Comparison of ENCODE assay signal across 12 cellular contexts in the genomic region with DNA sequence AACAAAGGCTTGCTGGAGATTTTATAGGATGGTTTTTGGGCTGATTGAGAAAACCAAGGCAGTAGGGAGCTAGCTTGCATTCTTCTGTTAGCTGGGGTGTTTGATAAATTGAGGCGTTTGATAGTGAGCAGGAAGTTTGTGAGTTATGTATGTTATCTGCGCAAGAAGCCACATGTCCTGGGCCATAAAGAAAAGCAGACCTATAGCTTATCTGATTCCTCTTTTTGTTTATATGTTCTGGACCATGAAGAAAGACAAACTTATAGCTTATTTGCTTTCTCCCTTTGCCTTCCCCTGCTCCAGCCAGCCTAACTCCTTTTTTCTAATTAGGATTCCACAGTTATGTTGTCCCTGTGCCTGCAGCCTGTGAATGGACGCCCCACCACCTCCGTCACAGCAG. TPM values are rescaled to one million over a fixed set of nuclear protein-coding genes. Genes with fewer than 3 reads are reported as not detected.
A peak's percentile ranks its signal among the peaks of the same experiment; 100 is the strongest.
DNase-seq lines count a peak whose midpoint lies in the region; ATAC-seq, FAIRE-seq and TF ChIP-seq lines count a peak whose summit lies in the region.
"Had no signal": no experiment of that assay in that cellular context is flagged by ENCODE, and none has a peak within 500 bp of the region (broad histone marks: within the 10 kb centered on the region; RNA-seq: fewer than 3 reads in every experiment).

No MANE protein-coding gene starts in this region.

- H3K36me3 ChIP-seq in parathyroid adenoma (ENCODE audit: control insufficient read depth, insufficient read depth, low read length): no peaks in the 10 kb centered on the region

- peaks cover 62% of the 10 kb centered on the region for H3K4me1 Mint-ChIP-seq in CD4-positive, alpha-beta T cell (ENCODE audit: low read depth)
- H3K4me1 Mint-ChIP-seq in T-cell: peaks cover 34 to 55% (median 39%) of the 10 kb centered on the region in 3 donors
- H3K4me1 Mint-ChIP-seq in endothelial cell (ENCODE audit: unreplicated experiment): peaks cover 20% of the 10 kb centered on the region

- no peaks in the 10 kb centered on the region for H3K27me3 ChIP-seq in CD4-positive, alpha-beta T cell (ENCODE audit: control insufficient read depth, insufficient read depth, low read length)
- H3K27me3 ChIP-seq in parathyroid adenoma (ENCODE audit: control insufficient read depth, insufficient read depth, low read length): no peaks in the 10 kb centered on the region

- H3K27ac Mint-ChIP-seq in CD4-positive, alpha-beta T cell: peak overlapping the region; percentile 96
- H3K27ac Mint-ChIP-seq in T-cell (peak overlapping the region; percentile 87 to 91), endothelial cell (ENCODE audit: unreplicated experiment) (peak overlapping the region; percentile 95)

- H3K36me3 Mint-ChIP-seq in CD4-positive, alpha-beta T cell (ENCODE audit: low read depth): peaks cover 44% of the 10 kb centered on the region
- H3K36me3 Mint-ChIP-seq in T-cell (peaks cover 17% of the 10 kb centered on the region), endothelial cell (ENCODE audit: low read depth, unreplicated experiment) (peaks cover 5% of the 10 kb centered on the region)

- H3K9me3 ChIP-seq in CD4-positive, alpha-beta T cell (ENCODE audit: control insufficient read depth, low read length): no peaks in the 10 kb centered on the region
- no peaks in the 10 kb centered on the region for H3K9me3 ChIP-seq in parathyroid adenoma (ENCODE audit: control insufficient read depth, low read length)
- H3K9me3 ChIP-seq: Caco-2 had no signal

- intact Hi-C loops in CD4-positive, alpha-beta T cell (cut with DNase I, micrococcal nuclease): loop anchor here (5.0 to 10.0 kb wide), 6 partner anchors 70 to 1445 kb away; a partner anchor contains a TSS
- intact Hi-C loops in lower leg skin (cut with DNase I; ENCODE audit: low total_unique reads): no loop called here

- no peak overlapping the region for H3K9ac ChIP-seq in parathyroid adenoma

- H3K79me2 ChIP-seq in parathyroid adenoma: peaks cover 8% of the 10 kb centered on the region

- H3K27me3 Mint-ChIP-seq in CD4-positive, alpha-beta T cell: no peaks in the 10 kb centered on the region
- H3K27me3 Mint-ChIP-seq in T-cell (peaks cover 0 to 14% of the 10 kb centered on the region in 2 donors), endothelial cell (ENCODE audit: unreplicated experiment) (peaks cover 9% of the 10 kb centered on the region)

- peak overlapping the region; percentile 92 for H2AFZ ChIP-seq in parathyroid adenoma

- no peak overlapping the region for H3K27ac ChIP-seq in CD4-positive, alpha-beta T cell (ENCODE audit: low read depth, low read length)
- peak overlapping the region; percentile 94 for H3K27ac ChIP-seq in parathyroid adenoma

- TF ChIP-seq CTCF in CD4-positive, alpha-beta T cell (IDR thresholded peaks at IDR 0.05): no peak
- TF ChIP-seq CTCF in endothelial cell (IDR thresholded peaks at IDR 0.05; ENCODE audit: unreplicated experiment) (no peak), parathyroid adenoma (IDR thresholded peaks at IDR 0.05) (no peak), lower leg skin (IDR thresholded peaks at IDR 0.05) (no peak)

- WGBS in lower leg skin, 2 donors: 77% methylated on average over 4 of the region's 4 CpGs

- no peak overlapping the region for H3K4me3 ChIP-seq in parathyroid adenoma (ENCODE audit: low read depth, low read length)
- no peak overlapping the region for H3K4me3 ChIP-seq in lower leg skin (ENCODE audit: low read depth, poor library complexity, severe bottlenecking)

- no peak for TF ChIP-seq POLR2A in lower leg skin (IDR thresholded peaks at IDR 0.05)

- CTCF ChIA-PET in CD4-positive, alpha-beta T cell (lab: Charles Lee): interaction anchor here (2.9 kb wide), 1 partner anchor 27 kb away, joined by 12 read pairs; a partner anchor contains a TSS
- CTCF ChIA-PET in T-cell (lab: Charles Lee): interaction anchor here (0.8 to 1.2 kb wide), 4 partner anchors 19 to 594 kb away, joined by 3 read pairs; no protein-coding TSS in a partner anchor

- ATAC-seq in CD4-positive, alpha-beta T cell (ENCODE audit: poor library complexity): no peak
- ATAC-seq in T-cell (replicated peaks in 1 of 4) (no peak), GM19035 (IDR thresholded peaks at IDR 0.05; ENCODE audit: unreplicated experiment) (no peak)

- no peak overlapping the region for H3K4me2 ChIP-seq in parathyroid adenoma (ENCODE audit: low read length)

- no peak for DNase-seq in CD4-positive, alpha-beta T cell
- DNase-seq in T-cell (no peak), endothelial cell (ENCODE audit: low spot score) (no peak), lower leg skin (ENCODE audit: low spot score in 2 of 2) (no peak), DMS114 treated with DMSO at 0.1 percent for 48 hours (lab: John Stamatoyannopoulos, UW; ENCODE audit: unreplicated experiment) (no peak), GM19239 (ENCODE audit: insufficient read length, low spot score) (no peak)
- DNase-seq: Caco-2, NCI-H187 had no signal

- POLR2A ChIA-PET in CD4-positive, alpha-beta T cell (lab: Charles Lee): interaction anchor here (1.0 to 3.5 kb wide), 4 partner anchors 10 to 515 kb away, joined by 3 to 16 read pairs (median 8); a partner anchor contains a TSS
- POLR2A ChIA-PET in T-cell (lab: Charles Lee): interaction anchor here in 1 of 2 donors (0.6 kb wide), 2 partner anchors 25 to 154 kb away, joined by 3 read pairs; no protein-coding TSS in a partner anchor

- FAIRE-seq in GM19239 (lab: Jason Lieb, UNC): no peak

- no peaks in the 10 kb centered on the region for H3K9me3 Mint-ChIP-seq in CD4-positive, alpha-beta T cell
- H3K9me3 Mint-ChIP-seq in T-cell (no peaks in the 10 kb centered on the region), endothelial cell (ENCODE audit: unreplicated experiment) (no peaks in the 10 kb centered on the region)

- peaks cover 14% of the 10 kb centered on the region for H3K4me1 ChIP-seq in parathyroid adenoma
- H3K4me1 ChIP-seq: Caco-2 had no signal

- H3K4me3 Mint-ChIP-seq in CD4-positive, alpha-beta T cell: peak overlapping the region; percentile 94
- H3K4me3 Mint-ChIP-seq in T-cell (peak overlapping the region; percentile 80 to 94 (median 86)), endothelial cell (ENCODE audit: unreplicated experiment) (peak overlapping the region; percentile 86)

RNA-seq across cellular contexts. Expression of a gene that starts 9.2 kb away (rescaled TPM):
- total RNA-seq in CD4-positive, alpha-beta T cell: 10 to 100 TPM; 50.9 to 51.4 TPM
- total RNA-seq in T-cell (10 to 100 TPM; 32.4 to 39.5 (median 36.0) TPM), endothelial cell (ENCODE audit: unreplicated experiment) (53.2 TPM), lower leg skin (10 to 100 TPM; 43.5 to 54.7 (median 53.7) TPM)

RNA-seq across cellular contexts. Expression of a gene that starts 9.5 kb away (rescaled TPM):
- total RNA-seq in CD4-positive, alpha-beta T cell: 10 to 100 TPM; 26.6 to 26.8 TPM
- total RNA-seq in T-cell (10 to 100 TPM; 11.3 to 22.5 (median 14.9) TPM), endothelial cell (ENCODE audit: unreplicated experiment) (37.8 TPM), lower leg skin (10 to 100 TPM; 16.4 to 21.1 (median 18.0) TPM)

RNA-seq across cellular contexts. Expression of a gene that starts 26.4 kb away (rescaled TPM):
- 100 to 1,000 TPM; 417 to 536 TPM for total RNA-seq in CD4-positive, alpha-beta T cell
- total RNA-seq in T-cell: 100 to 1,000 TPM; 183 to 509 (median 431) TPM
- 225 TPM for total RNA-seq in endothelial cell (ENCODE audit: unreplicated experiment)
- total RNA-seq in lower leg skin: 1,000 to 10,000 TPM; 1,158 to 5,300 (median 1,747) TPM

RNA-seq across cellular contexts. Expression of a gene that starts 31.2 kb away (rescaled TPM):
- under 1 TPM; 0.42 to 0.49 TPM for total RNA-seq in CD4-positive, alpha-beta T cell
- total RNA-seq in T-cell (1 to 10 TPM; 1.6 to 9.5 (median 4.1) TPM), endothelial cell (ENCODE audit: unreplicated experiment) (9.4 TPM), lower leg skin (1 to 10 TPM; 1.5 to 3.6 (median 3.4) TPM)
- total RNA-seq: Caco-2, H4, kidney epithelial cell had no signal
